In the genomic region with DNA sequence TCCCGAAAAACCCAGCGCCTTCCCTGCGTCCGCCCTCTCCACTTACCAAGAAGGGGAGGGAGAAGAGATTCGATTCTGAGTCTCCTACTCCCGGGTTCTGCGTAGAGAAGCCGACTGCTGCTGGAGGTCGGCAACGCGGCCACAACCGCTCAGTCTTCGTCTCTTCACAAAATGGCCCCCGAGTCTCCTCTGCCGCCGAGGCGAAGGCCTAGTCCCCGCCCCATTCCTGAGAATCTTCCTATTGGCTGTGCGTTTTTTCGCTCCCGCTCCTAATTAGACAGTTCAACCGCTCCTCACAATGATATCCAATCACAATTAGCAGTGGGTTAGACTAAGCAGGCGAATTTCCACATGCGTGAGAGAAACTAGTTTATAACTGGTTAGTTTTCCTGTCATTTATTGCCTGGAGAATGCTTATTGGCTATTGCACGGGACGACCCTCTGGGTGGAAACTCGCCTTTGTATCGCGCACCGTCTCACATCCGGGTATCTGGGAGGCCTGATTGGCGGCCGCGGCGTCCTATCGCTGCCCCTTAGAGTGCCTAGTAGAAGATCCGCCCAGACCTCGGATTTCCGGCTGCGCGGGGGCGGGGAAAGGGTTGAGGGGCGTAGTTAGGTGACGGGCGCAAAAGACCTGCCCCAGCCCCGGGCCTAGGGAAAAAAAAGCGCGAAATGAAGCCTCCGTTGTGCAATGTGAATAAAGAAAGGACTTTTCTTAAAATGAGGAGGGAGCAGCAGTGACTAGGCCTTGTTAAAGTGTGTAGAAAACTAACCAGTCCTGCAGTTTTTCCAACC, we compare ENCODE assay signal across 8 cellular contexts. TPM values are rescaled to one million over a fixed set of nuclear protein-coding genes. Genes with fewer than 3 reads are reported as not detected.
A peak's percentile ranks its signal among the peaks of the same experiment; 100 is the strongest.
DNase-seq lines count a peak whose midpoint lies in the region; ATAC-seq, FAIRE-seq and TF ChIP-seq lines count a peak whose summit lies in the region.

TSS of gene HNRNPC (minus strand) at position 191 of the 795 bp plus-strand sequence. CDS start 35,249 bp downstream, outside the sequence.

- peak within 1 kb of the TSS; percentile 94 for H2AFZ ChIP-seq in parathyroid adenoma

- H3K27me3 ChIP-seq in cardiac muscle cell (no peaks in the 10 kb centered on the region), parathyroid adenoma (ENCODE audit: control insufficient read depth, insufficient read depth, low read length) (no peaks in the 10 kb centered on the region), tibial nerve (no peaks in the 10 kb centered on the region)

- peak within 1 kb of the TSS; percentile 100 for H3K27ac Mint-ChIP-seq in T-cell

- H3K4me3 ChIP-seq in cardiac muscle cell, result peak within 1 kb of the TSS; percentile 83
- peak within 1 kb of the TSS; percentile 100 for H3K4me3 ChIP-seq in parathyroid adenoma (ENCODE audit: low read depth, low read length)
- peak within 1 kb of the TSS; percentile 62 to 84 (median 72) for H3K4me3 ChIP-seq in tibial nerve

- H3K9ac ChIP-seq in parathyroid adenoma, result peak within 1 kb of the TSS; percentile 97

- TF ChIP-seq CTCF in cardiac muscle cell (IDR thresholded peaks at IDR 0.05; ENCODE audit: low read depth, low read length) (no peak), parathyroid adenoma (IDR thresholded peaks at IDR 0.05) (no peak), tibial nerve (IDR thresholded peaks at IDR 0.05) (peak in 2 of 5 experiments; percentile 31 to 52)

- CTCF ChIA-PET in T-cell (lab: Charles Lee), result interaction anchor here in 1 of 2 donors (1.1 kb wide), 1 partner anchor 39 kb away, joined by 4 read pairs; no protein-coding TSS in a partner anchor

- peaks cover 29% of the 10 kb centered on the region for H3K36me3 Mint-ChIP-seq in T-cell

- peaks cover 43% of the 10 kb centered on the region for H3K79me2 ChIP-seq in parathyroid adenoma

- ATAC-seq in HG02840 (IDR thresholded peaks at IDR 0.05; ENCODE audit: low FRiP score, unreplicated experiment), result peak; percentile 91
- ATAC-seq in T-cell (replicated peaks in 1 of 4), result peak; percentile 90 to 91 (median 91)

- H3K9me3 Mint-ChIP-seq in T-cell, result no peaks in the 10 kb centered on the region

- TF ChIP-seq POLR2A in GM12891 (IDR thresholded peaks at IDR 0.05; ENCODE audit: low read depth, low read length) (peak; percentile 99), tibial nerve (IDR thresholded peaks at IDR 0.05) (peak; percentile 97 to 98)

- peaks cover 36 to 45% (median 38%) of the 10 kb centered on the region in 3 donors for H3K4me1 Mint-ChIP-seq in T-cell

- peak within 1 kb of the TSS; percentile 82 for H3K27ac ChIP-seq in adipose tissue (ENCODE audit: low read depth, low read length)
- peak within 1 kb of the TSS; percentile 97 for H3K27ac ChIP-seq in cardiac muscle cell
- H3K27ac ChIP-seq in parathyroid adenoma, result peak within 1 kb of the TSS; percentile 98
- H3K27ac ChIP-seq in tibial nerve, result peak within 1 kb of the TSS; percentile 89 to 97 (median 95)

- no peaks in the 10 kb centered on the region for H3K9me3 ChIP-seq in cardiac muscle cell (ENCODE audit: low read depth)
- H3K9me3 ChIP-seq in parathyroid adenoma (ENCODE audit: control insufficient read depth, low read length), result no peaks in the 10 kb centered on the region
- no peaks in the 10 kb centered on the region for H3K9me3 ChIP-seq in tibial nerve

- peak; percentile 76 for DNase-seq in GM12891 (ENCODE audit: insufficient read length, low spot score)
- peak; percentile 99 for DNase-seq in NCI-H1436 treated with DMSO at 0.1 percent for 48 hours (lab: John Stamatoyannopoulos, UW)
- DNase-seq in T-cell, result peak; percentile 99 to 100 (median 100)
- DNase-seq in cardiac muscle cell (ENCODE audit: low read depth in 1 of 2, low spot score in 1 of 2), result peak; percentile 99 to 100
- DNase-seq in tibial nerve (ENCODE audit: low spot score in 2 of 2), result peak; percentile 100

- peak within 1 kb of the TSS; percentile 81 for H3K4me2 ChIP-seq in parathyroid adenoma (ENCODE audit: low read length)

- H3K4me1 ChIP-seq in cardiac muscle cell (ENCODE audit: low read depth) (peaks cover 18% of the 10 kb centered on the region), parathyroid adenoma (peaks cover 18% of the 10 kb centered on the region), tibial nerve (peaks cover 0 to 48% (median 21%) of the 10 kb centered on the region in 4 donors)

- peak within 1 kb of the TSS; percentile 90 to 100 (median 100) for H3K4me3 Mint-ChIP-seq in T-cell

- TF ChIP-seq EP300 in tibial nerve (IDR thresholded peaks at IDR 0.05), result peak; percentile 74 to 100

- 0 to 1% (median 0%) methylated on average over 49 of the region's 49 CpGs for WGBS in adipose tissue, 3 donors
- 0 to 1% methylated on average over 33 to 49 of the region's 49 CpGs for WGBS in tibial nerve, 2 donors

- H3K36me3 ChIP-seq in cardiac muscle cell, result peaks cover 13% of the 10 kb centered on the region
- no peaks in the 10 kb centered on the region for H3K36me3 ChIP-seq in parathyroid adenoma (ENCODE audit: control insufficient read depth, insufficient read depth, low read length)
- peaks cover 0 to 17% (median 0%) of the 10 kb centered on the region in 3 donors for H3K36me3 ChIP-seq in tibial nerve

- FAIRE-seq in GM12891 (lab: Jason Lieb, UNC), result peak; percentile 98

- POLR2A ChIA-PET in T-cell (lab: Charles Lee), result interaction anchor here (0.7 to 6.2 kb wide), 3 partner anchors 13 to 205 kb away, joined by 14 to 88 read pairs (median 14); no protein-coding TSS in a partner anchor

- no peaks in the 10 kb centered on the region for H3K27me3 Mint-ChIP-seq in T-cell

TF ChIP-seq in GM12891, 5 proteins besides CTCF, POLR2A, EP300 and RAD21:
- TF ChIP-seq PAX5 (IDR thresholded peaks at IDR 0.05; ENCODE audit: insufficient read depth, low read length, severe bottlenecking) (no peak), SPI1 (IDR thresholded peaks at IDR 0.05; ENCODE audit: low read depth, low read length) (no peak), POU2F2 (IDR thresholded peaks at IDR 0.05; ENCODE audit: low read depth, low read length) (peak; percentile 84; the same call in 1 of the 2 replicates), POLR2AphosphoS5 (IDR thresholded peaks at IDR 0.05; ENCODE audit: low read depth, low read length) (peak; percentile 99), TAF1 (IDR thresholded peaks at IDR 0.05; ENCODE audit: low read depth, low read length) (peak; percentile 98)

RNA-seq across cellular contexts. Expression of gene HNRNPC, which starts in this region (rescaled TPM):
- polyA plus RNA-seq in GM12891 (2012; ENCODE audit: low read depth, missing spikeins), result 626 TPM
- total RNA-seq in T-cell (100 to 1,000 TPM; 417 to 530 (median 441) TPM), cardiac muscle cell (564 and 928 TPM in 2 replicates), tibial nerve (100 to 1,000 TPM; 349 to 485 (median 426) TPM)
- polyA plus RNA-seq in adipose tissue (100 to 1,000 TPM; 263 to 524 (median 375) TPM), cardiac muscle cell (650 and 986 TPM in 2 replicates)

Comparison
In these comparisons a context has a peak if more than half of its experiments do, and no peak if none do; other contexts are left out.
1. Peak in every context shown above with its lines: DNase-seq, ATAC-seq, H3K4me3 ChIP-seq and H3K27ac ChIP-seq.